ENCODE assay signal across 10 cellular contexts in the genomic region with DNA sequence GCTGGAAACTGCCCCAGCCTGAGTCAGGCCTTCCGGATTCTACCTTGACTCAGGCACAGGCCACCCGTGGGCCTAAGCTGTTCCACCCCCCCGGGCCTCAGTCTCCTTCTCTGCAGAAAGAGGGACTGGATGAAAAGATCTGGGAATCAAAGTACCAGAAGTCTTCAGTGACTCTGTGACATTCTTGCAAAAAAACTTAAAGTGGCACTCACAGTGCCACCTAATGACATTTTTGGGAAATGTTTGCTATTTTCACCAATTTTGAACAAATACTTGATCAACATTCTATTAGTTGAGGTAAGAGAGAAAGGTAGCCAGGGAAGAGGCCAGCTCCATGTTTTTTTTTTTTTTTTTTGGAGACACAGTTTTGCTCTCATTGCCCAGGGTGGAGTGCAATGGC. TPM values are rescaled to one million over a fixed set of nuclear protein-coding genes. Genes with fewer than 3 reads are reported as not detected.
DNase-seq lines count a peak whose midpoint lies in the region; ATAC-seq and TF ChIP-seq lines count a peak whose summit lies in the region.
"Had no signal": no experiment of that assay in that cellular context is flagged by ENCODE, and none has a peak within 500 bp of the region (broad histone marks: within the 10 kb centered on the region; RNA-seq: fewer than 3 reads in every experiment).

No MANE protein-coding gene starts in this region.

- peak; percentile 33 for DNase-seq in GM03348 (ENCODE audit: low spot score)
- DNase-seq in LNCaP clone FGC (ENCODE audit: low read depth): no peak
- DNase-seq in chondrocyte (ENCODE audit: low spot score): no peak
- no peak for DNase-seq in osteoblast (ENCODE audit: insufficient read length, low spot score, missing footprints)
- DNase-seq: SW 1271 had no signal

- no peak overlapping the region for H3K4me3 ChIP-seq in LNCaP clone FGC (ENCODE audit: low read depth, low read length)
- no peak overlapping the region for H3K4me3 ChIP-seq in osteoblast (ENCODE audit: insufficient read depth, low read length)
- no peak overlapping the region for H3K4me3 ChIP-seq in gastroesophageal sphincter

- no peaks in the 10 kb centered on the region for H3K36me3 ChIP-seq in osteoblast (ENCODE audit: insufficient read depth, low read length)
- no peaks in the 10 kb centered on the region for H3K36me3 ChIP-seq in gastroesophageal sphincter

- TF ChIP-seq CTCF in LNCaP clone FGC (IDR thresholded peaks at IDR 0.05; ENCODE audit: control insufficient read depth, extremely low read depth, insufficient read depth) (peak; percentile 41), chondrocyte (IDR thresholded peaks at IDR 0.05) (peak; percentile 82), osteoblast (IDR thresholded peaks at IDR 0.05; ENCODE audit: extremely low read depth, low read depth, low read length) (peak; percentile 34), gastroesophageal sphincter (IDR thresholded peaks at IDR 0.05) (peak in 1 of 4 experiments; percentile 12)

- TF ChIP-seq POLR2A in gastroesophageal sphincter (IDR thresholded peaks at IDR 0.05): no peak

- no peaks in the 10 kb centered on the region for H3K79me2 ChIP-seq in osteoblast (ENCODE audit: insufficient read depth, low read length)

- H3K4me1 ChIP-seq in osteoblast (ENCODE audit: insufficient read depth, low read length) (no peaks in the 10 kb centered on the region), gastroesophageal sphincter (no peaks in the 10 kb centered on the region)

- ATAC-seq in activated T-helper 17 cell treated with anti-CD3 and anti-CD28 coated beads, Interleukin-2, amount 50 U/mL, for 72 hours (replicated peaks): no peak
- ATAC-seq in gastroesophageal sphincter (no peak), GM18519 (IDR thresholded peaks at IDR 0.05; ENCODE audit: low FRiP score, unreplicated experiment) (no peak), HG03432 (IDR thresholded peaks at IDR 0.05; ENCODE audit: unreplicated experiment) (no peak)

- H3K4me2 ChIP-seq in osteoblast (ENCODE audit: insufficient read depth, low read length): no peak overlapping the region

- H3K27me3 Mint-ChIP-seq in chondrocyte (ENCODE audit: low read depth): peaks cover 14% of the 10 kb centered on the region
- H3K27me3 Mint-ChIP-seq in activated T-helper 17 cell treated with anti-CD3 and anti-CD28 coated beads, Interleukin-2, amount 50 U/mL, for 72 hours: peaks cover 4% of the 10 kb centered on the region

- H3K36me3 Mint-ChIP-seq in chondrocyte (ENCODE audit: low read depth): no peaks in the 10 kb centered on the region
- no peaks in the 10 kb centered on the region for H3K36me3 Mint-ChIP-seq in activated T-helper 17 cell treated with anti-CD3 and anti-CD28 coated beads, Interleukin-2, amount 50 U/mL, for 72 hours (ENCODE audit: low read depth)
- H3K36me3 Mint-ChIP-seq: activated naive CD4-positive, alpha-beta T cell treated with anti-CD3 and anti-CD28 coated beads, Interleukin-2, amount 50 U/mL, for 24 hours had no signal

- no peak overlapping the region for H3K27ac Mint-ChIP-seq in chondrocyte (ENCODE audit: unreplicated experiment)
- no peak overlapping the region for H3K27ac Mint-ChIP-seq in activated T-helper 17 cell treated with anti-CD3 and anti-CD28 coated beads, Interleukin-2, amount 50 U/mL, for 72 hours
- H3K27ac Mint-ChIP-seq: activated naive CD4-positive, alpha-beta T cell treated with anti-CD3 and anti-CD28 coated beads, Interleukin-2, amount 50 U/mL, for 24 hours had no signal

- H3K27me3 ChIP-seq in osteoblast (ENCODE audit: insufficient read depth, low read length): no peaks in the 10 kb centered on the region
- peaks cover 2% of the 10 kb centered on the region for H3K27me3 ChIP-seq in gastroesophageal sphincter

- H4K20me1 ChIP-seq in osteoblast (ENCODE audit: insufficient read depth, low read length): no peaks in the 10 kb centered on the region

- no peak for TF ChIP-seq EP300 in gastroesophageal sphincter (IDR thresholded peaks at IDR 0.05)

- no peak overlapping the region for H3K4me3 Mint-ChIP-seq in chondrocyte (ENCODE audit: unreplicated experiment)
- H3K4me3 Mint-ChIP-seq in activated T-helper 17 cell treated with anti-CD3 and anti-CD28 coated beads, Interleukin-2, amount 50 U/mL, for 72 hours: no peak overlapping the region
- H3K4me3 Mint-ChIP-seq: activated naive CD4-positive, alpha-beta T cell treated with anti-CD3 and anti-CD28 coated beads, Interleukin-2, amount 50 U/mL, for 24 hours had no signal

- peaks cover 9% of the 10 kb centered on the region for H3K4me1 Mint-ChIP-seq in chondrocyte (ENCODE audit: low read depth)
- H3K4me1 Mint-ChIP-seq in activated T-helper 17 cell treated with anti-CD3 and anti-CD28 coated beads, Interleukin-2, amount 50 U/mL, for 72 hours: no peaks in the 10 kb centered on the region
- H3K4me1 Mint-ChIP-seq: activated naive CD4-positive, alpha-beta T cell treated with anti-CD3 and anti-CD28 coated beads, Interleukin-2, amount 50 U/mL, for 24 hours had no signal

- no peaks in the 10 kb centered on the region for H3K9me3 Mint-ChIP-seq in chondrocyte (ENCODE audit: low read depth)
- H3K9me3 Mint-ChIP-seq in activated T-helper 17 cell treated with anti-CD3 and anti-CD28 coated beads, Interleukin-2, amount 50 U/mL, for 72 hours: no peaks in the 10 kb centered on the region
- H3K9me3 Mint-ChIP-seq: activated naive CD4-positive, alpha-beta T cell treated with anti-CD3 and anti-CD28 coated beads, Interleukin-2, amount 50 U/mL, for 24 hours had no signal

- H3K27ac ChIP-seq in osteoblast (ENCODE audit: low read depth, low read length) (no peak overlapping the region), gastroesophageal sphincter (no peak overlapping the region)

- H3K9me3 ChIP-seq in osteoblast (ENCODE audit: low read depth, low read length) (no peaks in the 10 kb centered on the region), gastroesophageal sphincter (no peaks in the 10 kb centered on the region)

- H2AFZ ChIP-seq in osteoblast (ENCODE audit: low read length): no peak overlapping the region

- WGBS in gastroesophageal sphincter (ENCODE audit: low coverage in 1 of 2), 2 donors: 0% methylated on average over 1 of the region's 3 CpGs; no CpG with 5 or more reads in 1 of the 2 donors

RNA-seq across cellular contexts. Expression of gene ACAA2, which starts 48.3 kb away (rescaled TPM):
- total RNA-seq in chondrocyte: 55.5 to 70.1 TPM (median 60.3 TPM) in 3 replicates
- total RNA-seq in osteoblast: 52.8 and 60.7 TPM in 2 replicates
- 10 to 100 TPM; 73.7 to 94.7 TPM for total RNA-seq in activated T-helper 17 cell treated with anti-CD3 and anti-CD28 coated beads, Interleukin-2, amount 50 U/mL, for 72 hours
- total RNA-seq in gastroesophageal sphincter: 10 to 100 TPM; 62.3 to 92.3 (median 81.9) TPM
